Comparison of ENCODE assay signal across 18 cellular contexts in genomic region chr18:35810505-35810904, GRCh38.
DNase-seq lines count a peak whose midpoint lies in the region; ATAC-seq and TF ChIP-seq lines count a peak whose summit lies in the region.
"Had no signal": no experiment of that assay in that cellular context is flagged by ENCODE, and none has a peak within 500 bp of the region (broad histone marks: within the 10 kb centered on the region; RNA-seq: fewer than 3 reads in every experiment).

No MANE protein-coding gene starts in this region.

- H3K27ac ChIP-seq in Karpas-422 (ENCODE audit: low read length): peak overlapping the region; percentile 84
- no peak overlapping the region for H3K27ac ChIP-seq in lower lobe of right lung
- H3K27ac ChIP-seq: SK-N-MC had no signal

- H3K4me3 ChIP-seq in Karpas-422 (ENCODE audit: low read length) (no peak overlapping the region), lower lobe of right lung (no peak overlapping the region)
- H3K4me3 ChIP-seq: MG63, SK-N-MC had no signal

- H2AFZ ChIP-seq in Karpas-422 (ENCODE audit: low read length): no peak overlapping the region

- no peaks in the 10 kb centered on the region for H4K20me1 ChIP-seq in Karpas-422 (ENCODE audit: insufficient read depth, low read depth, low read length)

- H3K4me2 ChIP-seq in Karpas-422 (ENCODE audit: low read depth, low read length, poor library complexity, severe bottlenecking): peak overlapping the region; percentile 47

- peak; percentile 29 to 47 for ATAC-seq in lower lobe of right lung
- no peak for ATAC-seq in activated T-cell treated with anti-CD3 and anti-CD28 coated beads, Interleukin-2, amount 50 U/mL, for 4 hours
- ATAC-seq: Right ventricle myocardium inferior had no signal

- peaks cover 1 to 2% of the 10 kb centered on the region in 2 donors for H3K36me3 Mint-ChIP-seq in CD14-positive monocyte
- no peaks in the 10 kb centered on the region for H3K36me3 Mint-ChIP-seq in activated T-cell treated with anti-CD3 and anti-CD28 coated beads, Interleukin-2, amount 50 U/mL, for 4 hours (ENCODE audit: insufficient read depth)

- intact Hi-C loops in CD14-positive monocyte (cut with micrococcal nuclease) (loop anchor here in 1 of 2 donors (10.0 kb wide), 1 partner anchor 776 kb away; no protein-coding TSS in a partner anchor), lower lobe of right lung (cut with DNase I) (no loop called here)

- H3K27me3 Mint-ChIP-seq in CD14-positive monocyte (ENCODE audit: low read depth in 3 of 3): peaks cover 4 to 8% (median 5%) of the 10 kb centered on the region in 3 donors
- peaks cover 15% of the 10 kb centered on the region for H3K27me3 Mint-ChIP-seq in activated T-cell treated with anti-CD3 and anti-CD28 coated beads, Interleukin-2, amount 50 U/mL, for 4 hours (ENCODE audit: low read depth)

- H3K9me3 ChIP-seq in Karpas-422 (ENCODE audit: low read length) (no peaks in the 10 kb centered on the region), lower lobe of right lung (no peaks in the 10 kb centered on the region)
- H3K9me3 ChIP-seq: MG63 had no signal

- H3K9me3 Mint-ChIP-seq in CD14-positive monocyte: peaks cover 0 to 4% (median 2%) of the 10 kb centered on the region in 7 donors
- no peaks in the 10 kb centered on the region for H3K9me3 Mint-ChIP-seq in activated T-cell treated with anti-CD3 and anti-CD28 coated beads, Interleukin-2, amount 50 U/mL, for 4 hours
- H3K9me3 Mint-ChIP-seq: CD4-positive, alpha-beta T cell; T-helper 2 cell treated with Interferon-gamma antibody and Interleukin-4, amounts not matched to agents 5 μg/mL and 100 μg/mL, for 36 hours had no signal

- peak overlapping the region in 1 of 2 donors; percentile 24 for H3K4me3 Mint-ChIP-seq in CD14-positive monocyte
- H3K4me3 Mint-ChIP-seq in activated T-cell treated with anti-CD3 and anti-CD28 coated beads, Interleukin-2, amount 50 U/mL, for 4 hours: no peak overlapping the region
- H3K4me3 Mint-ChIP-seq: CD4-positive, alpha-beta T cell; T-helper 2 cell treated with Interferon-gamma antibody and Interleukin-4, amounts not matched to agents 5 μg/mL and 100 μg/mL, for 36 hours had no signal

- H3K27me3 ChIP-seq in Karpas-422 (ENCODE audit: low read length) (no peaks in the 10 kb centered on the region), lower lobe of right lung (ENCODE audit: low read depth) (no peaks in the 10 kb centered on the region)
- H3K27me3 ChIP-seq: MG63 had no signal

- no peaks in the 10 kb centered on the region for H3K36me3 ChIP-seq in Karpas-422 (ENCODE audit: insufficient read depth, low read length)
- H3K36me3 ChIP-seq in lower lobe of right lung: no peaks in the 10 kb centered on the region
- H3K36me3 ChIP-seq: MG63 had no signal

- H3K4me1 Mint-ChIP-seq in CD14-positive monocyte: peaks cover 60% of the 10 kb centered on the region
- H3K4me1 Mint-ChIP-seq in activated T-cell treated with anti-CD3 and anti-CD28 coated beads, Interleukin-2, amount 50 U/mL, for 4 hours (ENCODE audit: low read depth): peaks cover 4% of the 10 kb centered on the region

- no peaks in the 10 kb centered on the region for H3K9me2 ChIP-seq in Karpas-422 (replicated peaks; ENCODE audit: insufficient read depth, low read length)

- H3K4me1 ChIP-seq in Karpas-422 (ENCODE audit: low read length) (peaks cover 39% of the 10 kb centered on the region), lower lobe of right lung (no peaks in the 10 kb centered on the region)

- no peaks in the 10 kb centered on the region for H3K79me2 ChIP-seq in Karpas-422 (ENCODE audit: low read length)

- DNase-seq in CD14-positive monocyte (ENCODE audit: low spot score) (no peak), Karpas-422 (no peak), NOMO-1 treated with DMSO at 0.1 percent for 48 hours (lab: John Stamatoyannopoulos, UW; ENCODE audit: unreplicated experiment) (peak; percentile 53), lower lobe of right lung (no peak), COR-L47 (lab: John Stamatoyannopoulos, UW) (no peak), NCI-H1694 treated with DMSO at 0.1 percent for 48 hours (lab: John Stamatoyannopoulos, UW) (no peak)
- DNase-seq in activated T-cell treated with anti-CD3 and anti-CD28 coated beads, Interleukin-2, amount 50 U/mL, for 4 hours: no peak
- DNase-seq: CD4-positive, alpha-beta T cell; GF-D8; HCEC 1CT; IMR-90; MG63; NCI-H187 treated with DMSO at 0.1 percent for 48 hours; NCI-H2227 treated with DMSO at 0.1 percent for 48 hours; NCI-H510A treated with DMSO at 0.1 percent for 48 hours had no signal

- no peak for TF ChIP-seq CTCF in CD14-positive monocyte (IDR thresholded peaks at IDR 0.05)
- no peak for TF ChIP-seq CTCF in lower lobe of right lung (IDR thresholded peaks at IDR 0.05)

- no peak overlapping the region for H3K9ac ChIP-seq in Karpas-422 (ENCODE audit: low read length)

- H3K27ac Mint-ChIP-seq in CD14-positive monocyte: peak overlapping the region; percentile 85 to 98 (median 91)
- H3K27ac Mint-ChIP-seq: CD4-positive, alpha-beta T cell; T-helper 2 cell treated with Interferon-gamma antibody and Interleukin-4, amounts not matched to agents 5 μg/mL and 100 μg/mL, for 36 hours had no signal

Comparison
In these comparisons a context has a peak if more than half of its experiments do, and no peak if none do; other contexts are left out.
1. ATAC-seq: peak in lower lobe of right lung (2 of 2); none in activated T-cell treated with anti-CD3 and anti-CD28 coated beads, Interleukin-2, amount 50 U/mL, for 4 hours (0 of 2).